14 cellular contexts compared by ENCODE assay signal in the genomic region with DNA sequence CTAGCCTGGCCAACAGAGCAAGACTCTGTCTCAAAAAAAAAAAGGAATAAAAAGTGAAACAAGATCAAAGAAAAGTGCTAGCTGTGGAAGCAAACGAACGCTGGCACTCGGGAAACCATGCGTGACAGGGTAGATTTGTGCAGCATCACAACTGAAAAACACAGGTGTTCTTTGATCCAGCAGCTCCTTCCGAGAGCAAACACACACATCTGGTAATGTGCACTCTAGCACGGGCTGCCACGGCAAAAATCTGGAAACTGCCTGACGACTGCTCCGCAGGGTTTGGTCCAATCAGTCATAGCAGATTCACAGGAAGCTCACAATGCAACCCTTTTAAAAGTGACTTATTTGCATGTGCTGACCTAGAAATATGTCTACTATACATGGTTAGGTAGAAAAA.
DNase-seq lines count a peak whose midpoint lies in the region; ATAC-seq and TF ChIP-seq lines count a peak whose summit lies in the region.
"Had no signal": no experiment of that assay in that cellular context is flagged by ENCODE, and none has a peak within 500 bp of the region (broad histone marks: within the 10 kb centered on the region; RNA-seq: fewer than 3 reads in every experiment).

No MANE protein-coding gene starts in this region.

- no peak for TF ChIP-seq CTCF in mucosa of descending colon (IDR thresholded peaks at IDR 0.05)
- no peak for TF ChIP-seq CTCF in right atrium auricular region (IDR thresholded peaks at IDR 0.05)

- no peak for DNase-seq in mucosa of descending colon
- DNase-seq in C1 segment of cervical spinal cord (lab: John Stamatoyannopoulos, UW) = no peak
- no peak for DNase-seq in right atrium auricular region (ENCODE audit: low spot score)
- DNase-seq in HEK293T (ENCODE audit: extremely low spot score) = no peak
- DNase-seq: activated T-cell treated with anti-CD3 and anti-CD28 coated beads, Interleukin-2, amount 50 U/mL, for 4 hours; brain microvascular endothelial cell; erythroblast; NCI-H187; occipital lobe had no signal

- intact Hi-C loops in mucosa of descending colon (cut with DNase I, micrococcal nuclease) = no loop called here

- H3K36me3 ChIP-seq in mucosa of descending colon (ENCODE audit: low read depth) (no peaks in the 10 kb centered on the region), right atrium auricular region (no peaks in the 10 kb centered on the region)
- H3K36me3 ChIP-seq: brain microvascular endothelial cell had no signal

- no peak overlapping the region for H3K27ac ChIP-seq in right atrium auricular region
- H3K27ac ChIP-seq: brain microvascular endothelial cell, VCaP had no signal

- ATAC-seq in GM18867 (IDR thresholded peaks at IDR 0.05; ENCODE audit: unreplicated experiment) = peak; percentile 75
- peak; percentile 47 for ATAC-seq in GM21526 (IDR thresholded peaks at IDR 0.05; ENCODE audit: low FRiP score, unreplicated experiment)
- peak; percentile 61 for ATAC-seq in HG03175 (IDR thresholded peaks at IDR 0.05; ENCODE audit: unreplicated experiment)
- ATAC-seq in mucosa of descending colon = peak; percentile 46
- ATAC-seq in SK-N-SH treated with all-trans-retinoic acid at 6 μM for 48 hours = no peak
- ATAC-seq: activated T-cell treated with anti-CD3 and anti-CD28 coated beads, Interleukin-2, amount 50 U/mL, for 4 hours had no signal

- H3K4me1 ChIP-seq in mucosa of descending colon (ENCODE audit: low read depth) = no peaks in the 10 kb centered on the region
- no peaks in the 10 kb centered on the region for H3K4me1 ChIP-seq in right atrium auricular region

- CTCF ChIA-PET in HEK293T (lab: Yijun Ruan, JAX) = no interaction called here

- H3K4me3 ChIP-seq in mucosa of descending colon = no peak overlapping the region
- no peak overlapping the region for H3K4me3 ChIP-seq in right atrium auricular region

- H3K9me3 ChIP-seq in mucosa of descending colon (no peaks in the 10 kb centered on the region), right atrium auricular region (peaks cover 0 to 19% of the 10 kb centered on the region in 2 donors)

- POLR2A ChIA-PET in HEK293T (lab: Yijun Ruan, JAX) = no interaction called here

- no peaks in the 10 kb centered on the region for H3K27me3 ChIP-seq in right atrium auricular region
- H3K27me3 ChIP-seq: brain microvascular endothelial cell had no signal

TF ChIP-seq in SK-N-SH treated with all-trans-retinoic acid at 6 μM for 48 hours, 23 proteins besides CTCF, POLR2A, EP300 and RAD21 (continues in another document):
- TF ChIP-seq, protein P1, sequence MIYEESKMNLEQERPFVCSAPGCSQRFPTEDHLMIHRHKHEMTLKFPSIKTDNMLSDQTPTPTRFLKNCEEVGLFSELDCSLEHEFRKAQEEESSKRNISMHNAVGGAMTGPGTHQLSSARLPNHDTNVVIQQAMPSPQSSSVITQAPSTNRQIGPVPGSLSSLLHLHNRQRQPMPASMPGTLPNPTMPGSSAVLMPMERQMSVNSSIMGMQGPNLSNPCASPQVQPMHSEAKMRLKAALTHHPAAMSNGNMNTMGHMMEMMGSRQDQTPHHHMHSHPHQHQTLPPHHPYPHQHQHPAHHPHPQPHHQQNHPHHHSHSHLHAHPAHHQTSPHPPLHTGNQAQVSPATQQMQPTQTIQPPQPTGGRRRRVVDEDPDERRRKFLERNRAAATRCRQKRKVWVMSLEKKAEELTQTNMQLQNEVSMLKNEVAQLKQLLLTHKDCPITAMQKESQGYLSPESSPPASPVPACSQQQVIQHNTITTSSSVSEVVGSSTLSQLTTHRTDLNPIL (CRISPR knock-in tag; IDR thresholded peaks at IDR 0.05; ENCODE audit: low read depth) = no peak
- TF ChIP-seq ZFP3 (CRISPR knock-in tag; IDR thresholded peaks at IDR 0.05) (no peak), GLIS3 (CRISPR knock-in tag; IDR thresholded peaks at IDR 0.05) (no peak), TOX (CRISPR knock-in tag; IDR thresholded peaks at IDR 0.05; ENCODE audit: borderline replicate concordance) (no peak), CSDC2 (CRISPR knock-in tag; IDR thresholded peaks at IDR 0.05) (no peak), ISL1 (CRISPR knock-in tag; IDR thresholded peaks at IDR 0.05) (no peak)
- TF ChIP-seq, protein P2, sequence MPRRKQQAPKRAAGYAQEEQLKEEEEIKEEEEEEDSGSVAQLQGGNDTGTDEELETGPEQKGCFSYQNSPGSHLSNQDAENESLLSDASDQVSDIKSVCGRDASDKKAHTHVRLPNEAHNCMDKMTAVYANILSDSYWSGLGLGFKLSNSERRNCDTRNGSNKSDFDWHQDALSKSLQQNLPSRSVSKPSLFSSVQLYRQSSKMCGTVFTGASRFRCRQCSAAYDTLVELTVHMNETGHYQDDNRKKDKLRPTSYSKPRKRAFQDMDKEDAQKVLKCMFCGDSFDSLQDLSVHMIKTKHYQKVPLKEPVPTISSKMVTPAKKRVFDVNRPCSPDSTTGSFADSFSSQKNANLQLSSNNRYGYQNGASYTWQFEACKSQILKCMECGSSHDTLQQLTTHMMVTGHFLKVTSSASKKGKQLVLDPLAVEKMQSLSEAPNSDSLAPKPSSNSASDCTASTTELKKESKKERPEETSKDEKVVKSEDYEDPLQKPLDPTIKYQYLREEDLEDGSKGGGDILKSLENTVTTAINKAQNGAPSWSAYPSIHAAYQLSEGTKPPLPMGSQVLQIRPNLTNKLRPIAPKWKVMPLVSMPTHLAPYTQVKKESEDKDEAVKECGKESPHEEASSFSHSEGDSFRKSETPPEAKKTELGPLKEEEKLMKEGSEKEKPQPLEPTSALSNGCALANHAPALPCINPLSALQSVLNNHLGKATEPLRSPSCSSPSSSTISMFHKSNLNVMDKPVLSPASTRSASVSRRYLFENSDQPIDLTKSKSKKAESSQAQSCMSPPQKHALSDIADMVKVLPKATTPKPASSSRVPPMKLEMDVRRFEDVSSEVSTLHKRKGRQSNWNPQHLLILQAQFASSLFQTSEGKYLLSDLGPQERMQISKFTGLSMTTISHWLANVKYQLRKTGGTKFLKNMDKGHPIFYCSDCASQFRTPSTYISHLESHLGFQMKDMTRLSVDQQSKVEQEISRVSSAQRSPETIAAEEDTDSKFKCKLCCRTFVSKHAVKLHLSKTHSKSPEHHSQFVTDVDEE (CRISPR knock-in tag; IDR thresholded peaks at IDR 0.05) = no peak

TF ChIP-seq in HEK293T, 16 proteins besides CTCF, POLR2A, EP300 and RAD21:
- TF ChIP-seq LEF1 (IDR thresholded peaks at IDR 0.05; ENCODE audit: borderline replicate concordance) (no peak), SUZ12 (IDR thresholded peaks at IDR 0.05) (no peak), ELF4 (IDR thresholded peaks at IDR 0.05) (no peak), BHLHE40 (IDR thresholded peaks at IDR 0.05; ENCODE audit: borderline replicate concordance) (no peak), FOXK2 (IDR thresholded peaks at IDR 0.05) (no peak), ARNT (IDR thresholded peaks at IDR 0.05) (no peak), ZNF384 (IDR thresholded peaks at IDR 0.05) (no peak), CTBP1 (IDR thresholded peaks at IDR 0.05; ENCODE audit: borderline replicate concordance) (no peak), SP1 (IDR thresholded peaks at IDR 0.05) (no peak), L3MBTL2 (conservative IDR thresholded peaks at IDR 0.05) (no peak), FOXA1 (IDR thresholded peaks at IDR 0.05) (no peak), FOXM1 (IDR thresholded peaks at IDR 0.05; ENCODE audit: borderline replicate concordance) (no peak), HDGF (IDR thresholded peaks at IDR 0.05; ENCODE audit: borderline replicate concordance) (no peak), TARDBP (IDR thresholded peaks at IDR 0.05) (no peak), NFRKB (IDR thresholded peaks at IDR 0.05) (no peak)
- TF ChIP-seq, protein P3, sequence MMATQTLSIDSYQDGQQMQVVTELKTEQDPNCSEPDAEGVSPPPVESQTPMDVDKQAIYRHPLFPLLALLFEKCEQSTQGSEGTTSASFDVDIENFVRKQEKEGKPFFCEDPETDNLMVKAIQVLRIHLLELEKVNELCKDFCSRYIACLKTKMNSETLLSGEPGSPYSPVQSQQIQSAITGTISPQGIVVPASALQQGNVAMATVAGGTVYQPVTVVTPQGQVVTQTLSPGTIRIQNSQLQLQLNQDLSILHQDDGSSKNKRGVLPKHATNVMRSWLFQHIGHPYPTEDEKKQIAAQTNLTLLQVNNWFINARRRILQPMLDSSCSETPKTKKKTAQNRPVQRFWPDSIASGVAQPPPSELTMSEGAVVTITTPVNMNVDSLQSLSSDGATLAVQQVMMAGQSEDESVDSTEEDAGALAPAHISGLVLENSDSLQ (IDR thresholded peaks at IDR 0.05) = no peak
